Comparison of ENCODE assay signal across 1 cellular context in the genomic region with DNA sequence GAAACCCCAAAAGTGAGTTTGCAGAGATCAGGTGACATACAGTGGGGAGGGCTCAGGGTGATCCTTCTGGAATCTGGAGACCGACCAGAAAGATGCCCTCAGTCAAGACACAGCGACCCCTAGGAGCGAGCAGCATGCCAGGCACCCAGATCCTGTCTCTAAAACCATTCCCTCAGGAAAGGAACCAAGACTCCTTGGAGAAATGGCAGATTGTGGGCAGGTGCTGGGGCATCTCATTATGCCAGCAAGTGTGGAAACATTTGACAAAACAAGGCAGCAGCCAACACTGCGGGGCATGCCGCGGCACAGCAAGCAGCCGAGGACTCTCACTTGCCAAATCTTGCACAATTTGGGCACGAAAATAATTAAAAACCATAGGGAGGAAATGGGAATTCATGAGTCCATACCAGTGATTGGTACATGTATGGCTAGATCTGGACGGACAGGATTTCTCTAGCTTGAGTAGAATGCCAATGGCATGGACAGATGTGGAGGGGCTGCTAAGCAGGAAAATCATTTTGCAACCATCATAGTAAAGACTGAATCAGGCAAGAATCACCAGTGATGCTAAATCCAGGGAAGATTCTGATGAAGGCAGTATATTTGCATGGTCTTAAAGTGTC.
TF ChIP-seq lines count a peak whose summit lies in the region.

No MANE protein-coding gene starts in this region.

TF ChIP-seq in H1, 55 proteins besides CTCF, POLR2A, EP300 and RAD21:
- no peak for TF ChIP-seq RXRA (IDR thresholded peaks at IDR 0.05; ENCODE audit: insufficient read depth, low read depth, low read length)
